9 cellular contexts compared by ENCODE assay signal in genomic region chr5:97182571-97183099, GRCh38. TPM values are rescaled to one million over a fixed set of nuclear protein-coding genes. Genes with fewer than 3 reads are reported as not detected.
DNase-seq lines count a peak whose midpoint lies in the region; ATAC-seq and TF ChIP-seq lines count a peak whose summit lies in the region.
"Had no signal": no experiment of that assay in that cellular context is flagged by ENCODE, and none has a peak within 500 bp of the region (broad histone marks: within the 10 kb centered on the region; RNA-seq: fewer than 3 reads in every experiment).

No MANE protein-coding gene starts in this region.

- peak overlapping the region; percentile 77 to 87 for H3K4me3 ChIP-seq in CD4-positive, alpha-beta memory T cell (ENCODE audit: low read length in 2 of 2)
- H3K4me3 ChIP-seq in MG63 (peak overlapping the region; percentile 86), colonic mucosa (peak overlapping the region; percentile 61), muscle layer of duodenum (ENCODE audit: low read depth in 1 of 2, low read length in 2 of 2) (peak overlapping the region; percentile 94 to 100)

- peaks cover 28 to 36% of the 10 kb centered on the region in 2 donors for H3K36me3 Mint-ChIP-seq in CD4-positive, alpha-beta memory T cell

- TF ChIP-seq CTCF in colonic mucosa (IDR thresholded peaks at IDR 0.05), result no peak

- H3K27ac ChIP-seq in CD4-positive, alpha-beta memory T cell (ENCODE audit: low read depth, low read length), result peak overlapping the region; percentile 95
- H3K27ac ChIP-seq in colonic mucosa (peak overlapping the region; percentile 83), muscle layer of duodenum (ENCODE audit: low read length) (peak overlapping the region; percentile 100)

- H3K27me3 ChIP-seq in CD4-positive, alpha-beta memory T cell (ENCODE audit: insufficient read depth, low read length), result no peaks in the 10 kb centered on the region
- H3K27me3 ChIP-seq in MG63, result no peaks in the 10 kb centered on the region
- H3K27me3 ChIP-seq in colonic mucosa, result no peaks in the 10 kb centered on the region
- H3K27me3 ChIP-seq in muscle layer of duodenum (ENCODE audit: low read depth, low read length), result no peaks in the 10 kb centered on the region

- H3K27me3 Mint-ChIP-seq in CD4-positive, alpha-beta memory T cell, result no peaks in the 10 kb centered on the region

- H3K27ac Mint-ChIP-seq in CD4-positive, alpha-beta memory T cell, result peak overlapping the region; percentile 99 to 100 (median 100)

- H3K36me3 ChIP-seq in CD4-positive, alpha-beta memory T cell (ENCODE audit: insufficient read depth, low read length), result peaks cover 14% of the 10 kb centered on the region
- peaks cover 18% of the 10 kb centered on the region for H3K36me3 ChIP-seq in MG63
- H3K36me3 ChIP-seq in colonic mucosa, result peaks cover 3% of the 10 kb centered on the region
- peaks cover 10 to 17% of the 10 kb centered on the region in 2 donors for H3K36me3 ChIP-seq in muscle layer of duodenum (ENCODE audit: control insufficient read depth in 1 of 2, insufficient read depth in 2 of 2, low read length in 2 of 2)

- ATAC-seq in GM18858 (IDR thresholded peaks at IDR 0.05; ENCODE audit: unreplicated experiment), result no peak
- ATAC-seq in HG03457 (IDR thresholded peaks at IDR 0.05; ENCODE audit: unreplicated experiment), result no peak

- peaks cover 29% of the 10 kb centered on the region for H3K4me1 ChIP-seq in CD4-positive, alpha-beta memory T cell (ENCODE audit: insufficient read depth, low read length)
- H3K4me1 ChIP-seq in colonic mucosa (peaks cover 11% of the 10 kb centered on the region), muscle layer of duodenum (ENCODE audit: control insufficient read depth in 1 of 2, insufficient read depth in 2 of 2, low read length in 2 of 2) (peaks cover 10 to 26% of the 10 kb centered on the region in 2 donors)

- H3K4me1 Mint-ChIP-seq in CD4-positive, alpha-beta memory T cell, result peaks cover 26 to 51% (median 39%) of the 10 kb centered on the region in 4 donors

- peaks cover 0 to 1% (median 0%) of the 10 kb centered on the region in 8 donors for H3K9me3 Mint-ChIP-seq in CD4-positive, alpha-beta memory T cell

- no peaks in the 10 kb centered on the region for H3K9me3 ChIP-seq in CD4-positive, alpha-beta memory T cell (ENCODE audit: control insufficient read depth in 1 of 2, low read length in 2 of 2)
- peaks cover 4% of the 10 kb centered on the region; the same call in 1 of the 2 replicates for H3K9me3 ChIP-seq in MG63
- no peaks in the 10 kb centered on the region for H3K9me3 ChIP-seq in colonic mucosa
- H3K9me3 ChIP-seq in muscle layer of duodenum (ENCODE audit: control insufficient read depth in 1 of 2, low read length in 2 of 2), result no peaks in the 10 kb centered on the region

- H3K4me3 Mint-ChIP-seq in CD4-positive, alpha-beta memory T cell, result peak overlapping the region; percentile 94 to 99 (median 97)

- DNase-seq in CD4-positive, alpha-beta memory T cell, result no peak
- no peak for DNase-seq in MG63
- no peak for DNase-seq in colonic mucosa
- no peak for DNase-seq in NCI-H1694 (lab: John Stamatoyannopoulos, UW)
- DNase-seq in KG1 (lab: John Stamatoyannopoulos, UW), result no peak

- intact Hi-C loops in CD4-positive, alpha-beta memory T cell (cut with micrococcal nuclease), result loop anchor here (1.0 to 10.0 kb wide), 8 partner anchors 247 to 1852 kb away; partner anchors contain the start of genes ARSK, CAST, CHD1 and ELL2
- intact Hi-C loops in colonic mucosa (cut with DNase I), result no loop called here

- CTCF ChIA-PET in CD4-positive, alpha-beta memory T cell (lab: Charles Lee; ENCODE audit: partially characterized antibody), result interaction anchor here (1.0 to 1.3 kb wide), 3 partner anchors 9 to 569 kb away, joined by 3 to 4 read pairs (median 3); no protein-coding TSS in a partner anchor

- POLR2A ChIA-PET in CD4-positive, alpha-beta memory T cell (lab: Charles Lee; ENCODE audit: partially characterized antibody), result interaction anchor here (0.9 to 2.1 kb wide), 7 partner anchors 9 to 1850 kb away, joined by 3 to 6 read pairs (median 4); partner anchors contain the start of genes CHD1 and ERAP1

- H3K9ac ChIP-seq in colonic mucosa (ENCODE audit: low read depth in 2 of 2, low read length in 2 of 2), result peak overlapping the region; percentile 86 to 96

RNA-seq across cellular contexts. Expression of gene RIOK2, which starts 0.4 kb away (rescaled TPM):
- total RNA-seq in CD4-positive, alpha-beta memory T cell, result 10 to 100 TPM; 38.2 to 40.8 TPM
- 10 to 100 TPM; 17.9 to 26.8 TPM for polyA plus RNA-seq in CD4-positive, alpha-beta memory T cell
- 28.4 and 29.2 TPM in 2 replicates for total RNA-seq in MG63 (2014; rRNA removed; shearing (Covaris generic); ENCODE audit: low replicate concordance)
- 10 to 100 TPM; 23.9 to 24.9 TPM for total RNA-seq in colonic mucosa

RNA-seq across cellular contexts. Expression of gene LIX1, which starts 40.2 kb away (rescaled TPM):
- total RNA-seq in CD4-positive, alpha-beta memory T cell, result not detected
- polyA plus RNA-seq in CD4-positive, alpha-beta memory T cell, result not detected
- not detected in 2 replicates for total RNA-seq in MG63 (2014; rRNA removed; shearing (Covaris generic); ENCODE audit: low replicate concordance)
- total RNA-seq in colonic mucosa, result under 1 TPM in 1 of 2 donors, not detected in 1; 0.61 TPM
- total RNA-seq: NCI-H460 had no signal
